In genomic region chr10:19120381-19120908, GRCh38 we compare ENCODE assay signal across 3 cellular contexts.
TF ChIP-seq lines count a peak whose summit lies in the region.

No MANE protein-coding gene starts in this region.

TF ChIP-seq in A549, 52 proteins besides CTCF, POLR2A, EP300 and RAD21:
- peak; percentile 48 for TF ChIP-seq MAFK (IDR thresholded peaks at IDR 0.05; ENCODE audit: partially characterized antibody)
- no peak for TF ChIP-seq RNF2 (IDR thresholded peaks at IDR 0.05; ENCODE audit: borderline replicate concordance, low read depth)
TF ChIP-seq in A549: peak in this region for 1.

TF ChIP-seq in IMR-90, 13 proteins besides CTCF, POLR2A, EP300 and RAD21:
- TF ChIP-seq NFE2L2 (IDR thresholded peaks at IDR 0.05; ENCODE audit: low read depth, low read length), result no peak
- TF ChIP-seq RFX5 (IDR thresholded peaks at IDR 0.05; ENCODE audit: low read depth, low read length), result no peak
- TF ChIP-seq MXI1 (IDR thresholded peaks at IDR 0.05; ENCODE audit: borderline replicate concordance, low read depth, low read length), result no peak
- TF ChIP-seq FOS (IDR thresholded peaks at IDR 0.05; ENCODE audit: low read depth, low read length), result no peak
- no peak for TF ChIP-seq BHLHE40 (IDR thresholded peaks at IDR 0.05; ENCODE audit: low read depth, low read length)
- peak; percentile 81 for TF ChIP-seq MAFK (IDR thresholded peaks at IDR 0.05; ENCODE audit: low read depth, low read length)
- TF ChIP-seq CEBPB (IDR thresholded peaks at IDR 0.05; ENCODE audit: low read depth, low read length), result peak; percentile 71
- TF ChIP-seq USF2 (IDR thresholded peaks at IDR 0.05; ENCODE audit: low read depth, low read length), result no peak
- TF ChIP-seq SMC3 (IDR thresholded peaks at IDR 0.05; ENCODE audit: low read depth, low read length), result no peak
- no peak for TF ChIP-seq MAZ (IDR thresholded peaks at IDR 0.05; ENCODE audit: borderline replicate concordance, low read depth, low read length)
- TF ChIP-seq RCOR1 (IDR thresholded peaks at IDR 0.05; ENCODE audit: insufficient replicate concordance, low read length), result no peak
- no peak for TF ChIP-seq ELK1 (IDR thresholded peaks at IDR 0.05; ENCODE audit: borderline replicate concordance, low read depth, low read length)

TF ChIP-seq in H1, 55 proteins besides CTCF, POLR2A, EP300 and RAD21:
- TF ChIP-seq, protein P1, sequence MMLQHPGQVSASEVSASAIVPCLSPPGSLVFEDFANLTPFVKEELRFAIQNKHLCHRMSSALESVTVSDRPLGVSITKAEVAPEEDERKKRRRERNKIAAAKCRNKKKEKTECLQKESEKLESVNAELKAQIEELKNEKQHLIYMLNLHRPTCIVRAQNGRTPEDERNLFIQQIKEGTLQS (IDR thresholded peaks at IDR 0.05; ENCODE audit: insufficient read depth, low read depth, low read length), result no peak
- TF ChIP-seq MAFK (IDR thresholded peaks at IDR 0.05; ENCODE audit: low read depth, low read length) (peak; percentile 65), EGR1 (IDR thresholded peaks at IDR 0.05; ENCODE audit: borderline replicate concordance, low read depth, low read length) (no peak), KDM4A (IDR thresholded peaks at IDR 0.05; ENCODE audit: low read depth, low read length, severe bottlenecking) (no peak), GTF2F1 (IDR thresholded peaks at IDR 0.05; ENCODE audit: borderline replicate concordance, low read depth, low read length) (no peak), TAF7 (optimal IDR thresholded peaks at IDR 0.05; ENCODE audit: borderline replicate concordance, low read depth, low read length) (no peak)
